Comparison of ENCODE assay signal across 11 cellular contexts in the genomic region with DNA sequence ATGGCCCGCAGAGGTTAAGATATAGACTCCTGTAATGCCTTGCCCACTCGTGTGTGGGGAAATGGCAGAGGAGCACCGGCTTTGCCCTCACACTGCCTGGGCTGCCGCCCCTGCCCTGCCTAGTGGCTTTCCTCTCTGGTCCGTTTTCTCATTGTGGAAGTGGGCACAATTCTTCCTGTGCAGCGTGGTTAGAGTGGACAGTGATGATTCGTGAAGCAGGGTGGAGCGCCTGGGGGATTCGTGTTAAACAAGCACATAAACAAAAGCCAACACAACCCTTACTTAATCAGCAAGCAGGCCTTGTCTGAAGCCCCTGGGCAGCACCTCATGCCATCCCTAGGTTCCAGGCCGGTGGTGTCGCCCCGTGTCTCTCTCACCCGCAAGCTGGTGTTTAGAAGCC.
DNase-seq lines count a peak whose midpoint lies in the region; ATAC-seq and TF ChIP-seq lines count a peak whose summit lies in the region.
"Had no signal": no experiment of that assay in that cellular context is flagged by ENCODE, and none has a peak within 500 bp of the region (broad histone marks: within the 10 kb centered on the region; RNA-seq: fewer than 3 reads in every experiment).

No MANE protein-coding gene starts in this region.

- TF ChIP-seq CTCF in left ventricle myocardium inferior (IDR thresholded peaks at IDR 0.05; ENCODE audit: borderline replicate concordance) (no peak), upper lobe of left lung (IDR thresholded peaks at IDR 0.05) (no peak)

- H3K36me3 Mint-ChIP-seq in activated naive CD8-positive, alpha-beta T cell: peaks cover 3% of the 10 kb centered on the region

- H3K9me3 ChIP-seq in left ventricle myocardium inferior (replicated peaks) (peaks cover 9% of the 10 kb centered on the region), upper lobe of left lung (no peaks in the 10 kb centered on the region)

- WGBS in upper lobe of left lung, 2 donors: 78 to 88% methylated on average over 12 to 13 of the region's 13 CpGs

- TF ChIP-seq EP300 in upper lobe of left lung (IDR thresholded peaks at IDR 0.05): no peak

- no peak overlapping the region for H3K4me3 Mint-ChIP-seq in activated naive CD8-positive, alpha-beta T cell

- intact Hi-C loops in left ventricle myocardium inferior (cut with micrococcal nuclease): no loop called here
- intact Hi-C loops in left ventricle myocardium superior (cut with micrococcal nuclease): no loop called here

- H3K27ac ChIP-seq in left ventricle myocardium inferior (replicated peaks): peak overlapping the region; percentile 76
- H3K27ac ChIP-seq in upper lobe of left lung: peak overlapping the region in 3 of 4 donors; percentile 42 to 80 (median 59)
- H3K27ac ChIP-seq: PC-9 had no signal

- H3K27me3 ChIP-seq in left ventricle myocardium inferior (ENCODE audit: low read depth) (no peaks in the 10 kb centered on the region), upper lobe of left lung (no peaks in the 10 kb centered on the region)

- H3K9me3 Mint-ChIP-seq in activated naive CD8-positive, alpha-beta T cell (ENCODE audit: low read depth): no peaks in the 10 kb centered on the region

- H3K4me1 Mint-ChIP-seq in activated naive CD8-positive, alpha-beta T cell (ENCODE audit: low read depth): peaks cover 74% of the 10 kb centered on the region

- no peak overlapping the region for H3K4me3 ChIP-seq in left ventricle myocardium inferior
- H3K4me3 ChIP-seq in upper lobe of left lung: no peak overlapping the region
- H3K4me3 ChIP-seq: PC-9 had no signal

- DNase-seq in left ventricle myocardium inferior: no peak
- no peak for DNase-seq in left ventricle myocardium superior
- DNase-seq in myocyte (ENCODE audit: low read depth): peak; percentile 65
- no peak for DNase-seq in upper lobe of left lung
- no peak for DNase-seq in MV-4-11 (lab: John Stamatoyannopoulos, UW)
- no peak for DNase-seq in stimulated activated CD4-positive, alpha-beta T cell treated with anti-CD3 and anti-CD28 coated beads, Interleukin-1b, Interleukin-23, amount 100 ng/mL, for 48 hours
- DNase-seq: activated CD4-positive, CD25-positive, alpha-beta regulatory T cell; NCI-H2029 treated with DMSO at 0.1 percent for 48 hours; PC-9 had no signal

- no peak for TF ChIP-seq POLR2A in upper lobe of left lung (IDR thresholded peaks at IDR 0.05)

- H3K27ac Mint-ChIP-seq in activated naive CD8-positive, alpha-beta T cell: peak overlapping the region; percentile 90

- H3K36me3 ChIP-seq in left ventricle myocardium inferior (peaks cover 6% of the 10 kb centered on the region), upper lobe of left lung (no peaks in the 10 kb centered on the region)

- ATAC-seq in left ventricle myocardium superior (no peak), upper lobe of left lung (ENCODE audit: low FRiP score in 2 of 2) (no peak), HG02870 (IDR thresholded peaks at IDR 0.05; ENCODE audit: unreplicated experiment) (no peak)

- H3K27me3 Mint-ChIP-seq in activated naive CD8-positive, alpha-beta T cell: no peaks in the 10 kb centered on the region

- H3K4me1 ChIP-seq in left ventricle myocardium inferior (peaks cover 52% of the 10 kb centered on the region), upper lobe of left lung (peaks cover 40 to 57% (median 46%) of the 10 kb centered on the region in 4 donors)
